Comparison of ENCODE assay signal across 16 cellular contexts in genomic region chr1:193592325-193592724, GRCh38.
DNase-seq lines count a peak whose midpoint lies in the region; ATAC-seq and TF ChIP-seq lines count a peak whose summit lies in the region.
"Had no signal": no experiment of that assay in that cellular context is flagged by ENCODE, and none has a peak within 500 bp of the region (broad histone marks: within the 10 kb centered on the region; RNA-seq: fewer than 3 reads in every experiment).

No MANE protein-coding gene starts in this region.

- no peak overlapping the region for H3K27ac Mint-ChIP-seq in activated CD8-positive, alpha-beta T cell treated with anti-CD3 and anti-CD28 coated beads for 36 hours
- H3K27ac Mint-ChIP-seq: activated naive CD4-positive, alpha-beta T cell treated with anti-CD3 and anti-CD28 coated beads, Interleukin-2, amount 50 U/mL, for 72 hours had no signal

- H3K4me3 Mint-ChIP-seq in activated T-cell treated with anti-CD3 and anti-CD28 coated beads, Interleukin-2, amount 50 U/mL, for 4 hours: peak overlapping the region; percentile 2
- H3K4me3 Mint-ChIP-seq in activated CD8-positive, alpha-beta T cell treated with anti-CD3 and anti-CD28 coated beads for 36 hours: no peak overlapping the region
- H3K4me3 Mint-ChIP-seq: neural crest cell had no signal

- peaks cover 0 to 22% of the 10 kb centered on the region in 2 donors for H3K4me1 ChIP-seq in right atrium auricular region
- H3K4me1 ChIP-seq: Caco-2 had no signal

- no peak for DNase-seq in activated T-cell treated with anti-CD3 and anti-CD28 coated beads, Interleukin-2, amount 50 U/mL, for 4 hours
- DNase-seq in activated T-cell treated with anti-CD3 and anti-CD28 coated beads, Interleukin-2, amount 50 U/mL, for 1 hour: no peak
- no peak for DNase-seq in activated CD8-positive, alpha-beta T cell treated with anti-CD3 and anti-CD28 coated beads for 36 hours
- DNase-seq in renal cortical epithelial cell (ENCODE audit: low read depth) (peak; percentile 11), right atrium auricular region (ENCODE audit: low spot score) (no peak)
- DNase-seq: Caco-2; MG63; right cardiac atrium; SHP77; stimulated activated CD4-positive, alpha-beta T cell treated with anti-CD3 and anti-CD28 coated beads, Interleukin-4, amount 100 ng/mL, for 1 hour; upper lobe of left lung had no signal

- POLR2A ChIA-PET in activated CD8-positive, alpha-beta T cell treated with anti-CD3 and anti-CD28 coated beads for 36 hours (lab: Charles Lee): no interaction called here

- CTCF ChIA-PET in activated CD8-positive, alpha-beta T cell treated with anti-CD3 and anti-CD28 coated beads for 36 hours (lab: Charles Lee): interaction anchor here (1.8 kb wide), 1 partner anchor 9 kb away, joined by 4 read pairs; no protein-coding TSS in a partner anchor

- peaks cover 4% of the 10 kb centered on the region for H3K36me3 Mint-ChIP-seq in activated T-cell treated with anti-CD3 and anti-CD28 coated beads, Interleukin-2, amount 50 U/mL, for 4 hours (ENCODE audit: insufficient read depth)
- no peaks in the 10 kb centered on the region for H3K36me3 Mint-ChIP-seq in activated CD8-positive, alpha-beta T cell treated with anti-CD3 and anti-CD28 coated beads for 36 hours (ENCODE audit: low read depth)

- no peaks in the 10 kb centered on the region for H3K9me3 ChIP-seq in right atrium auricular region
- H3K9me3 ChIP-seq: Caco-2, MG63, upper lobe of left lung had no signal

- TF ChIP-seq CTCF in activated CD8-positive, alpha-beta T cell treated with anti-CD3 and anti-CD28 coated beads for 36 hours (IDR thresholded peaks at IDR 0.05): no peak
- TF ChIP-seq CTCF in right atrium auricular region (IDR thresholded peaks at IDR 0.05): no peak

- no peaks in the 10 kb centered on the region for H3K27me3 Mint-ChIP-seq in activated T-cell treated with anti-CD3 and anti-CD28 coated beads, Interleukin-2, amount 50 U/mL, for 4 hours (ENCODE audit: low read depth)
- H3K27me3 Mint-ChIP-seq in activated CD8-positive, alpha-beta T cell treated with anti-CD3 and anti-CD28 coated beads for 36 hours: no peaks in the 10 kb centered on the region

- peaks cover 28% of the 10 kb centered on the region for H3K4me1 Mint-ChIP-seq in activated T-cell treated with anti-CD3 and anti-CD28 coated beads, Interleukin-2, amount 50 U/mL, for 4 hours (ENCODE audit: low read depth)
- peaks cover 10% of the 10 kb centered on the region for H3K4me1 Mint-ChIP-seq in activated CD8-positive, alpha-beta T cell treated with anti-CD3 and anti-CD28 coated beads for 36 hours (ENCODE audit: low read depth)
- H3K4me1 Mint-ChIP-seq: neural crest cell had no signal

- peak in 1 of 2 donors; percentile 59 for ATAC-seq in activated T-cell treated with anti-CD3 and anti-CD28 coated beads, Interleukin-2, amount 50 U/mL, for 4 hours
- ATAC-seq in HG03432 (IDR thresholded peaks at IDR 0.05; ENCODE audit: unreplicated experiment) (peak; percentile 39), GM19328 (IDR thresholded peaks at IDR 0.05; ENCODE audit: unreplicated experiment) (no peak), GM18511 (IDR thresholded peaks at IDR 0.05; ENCODE audit: unreplicated experiment) (no peak)
- ATAC-seq in activated CD8-positive, alpha-beta T cell treated with anti-CD3 and anti-CD28 coated beads for 36 hours: peak; percentile 20
- ATAC-seq: right cardiac atrium had no signal

- peaks cover 3% of the 10 kb centered on the region for H3K9me3 Mint-ChIP-seq in activated T-cell treated with anti-CD3 and anti-CD28 coated beads, Interleukin-2, amount 50 U/mL, for 4 hours
- H3K9me3 Mint-ChIP-seq in activated CD8-positive, alpha-beta T cell treated with anti-CD3 and anti-CD28 coated beads for 36 hours: no peaks in the 10 kb centered on the region

- H3K27ac ChIP-seq in right atrium auricular region: no peak overlapping the region

- no peaks in the 10 kb centered on the region for H3K36me3 ChIP-seq in right atrium auricular region
- H3K36me3 ChIP-seq: MG63, upper lobe of left lung had no signal

- intact Hi-C loops in activated CD8-positive, alpha-beta T cell treated with anti-CD3 and anti-CD28 coated beads for 36 hours (cut with micrococcal nuclease): no loop called here

- no peaks in the 10 kb centered on the region for H3K27me3 ChIP-seq in right atrium auricular region
- H3K27me3 ChIP-seq: MG63, upper lobe of left lung had no signal

- H3K4me3 ChIP-seq in right atrium auricular region: no peak overlapping the region
- H3K4me3 ChIP-seq: MG63, upper lobe of left lung had no signal

Comparison
In these comparisons a context has a peak if more than half of its experiments do, and no peak if none do; other contexts are left out.
1. ATAC-seq: peak in HG03432 (single experiment) and activated CD8-positive, alpha-beta T cell treated with anti-CD3 and anti-CD28 coated beads for 36 hours (single experiment); none in GM19328 (single experiment) and GM18511 (single experiment).